ENCODE assay signal across 8 cellular contexts in the genomic region with DNA sequence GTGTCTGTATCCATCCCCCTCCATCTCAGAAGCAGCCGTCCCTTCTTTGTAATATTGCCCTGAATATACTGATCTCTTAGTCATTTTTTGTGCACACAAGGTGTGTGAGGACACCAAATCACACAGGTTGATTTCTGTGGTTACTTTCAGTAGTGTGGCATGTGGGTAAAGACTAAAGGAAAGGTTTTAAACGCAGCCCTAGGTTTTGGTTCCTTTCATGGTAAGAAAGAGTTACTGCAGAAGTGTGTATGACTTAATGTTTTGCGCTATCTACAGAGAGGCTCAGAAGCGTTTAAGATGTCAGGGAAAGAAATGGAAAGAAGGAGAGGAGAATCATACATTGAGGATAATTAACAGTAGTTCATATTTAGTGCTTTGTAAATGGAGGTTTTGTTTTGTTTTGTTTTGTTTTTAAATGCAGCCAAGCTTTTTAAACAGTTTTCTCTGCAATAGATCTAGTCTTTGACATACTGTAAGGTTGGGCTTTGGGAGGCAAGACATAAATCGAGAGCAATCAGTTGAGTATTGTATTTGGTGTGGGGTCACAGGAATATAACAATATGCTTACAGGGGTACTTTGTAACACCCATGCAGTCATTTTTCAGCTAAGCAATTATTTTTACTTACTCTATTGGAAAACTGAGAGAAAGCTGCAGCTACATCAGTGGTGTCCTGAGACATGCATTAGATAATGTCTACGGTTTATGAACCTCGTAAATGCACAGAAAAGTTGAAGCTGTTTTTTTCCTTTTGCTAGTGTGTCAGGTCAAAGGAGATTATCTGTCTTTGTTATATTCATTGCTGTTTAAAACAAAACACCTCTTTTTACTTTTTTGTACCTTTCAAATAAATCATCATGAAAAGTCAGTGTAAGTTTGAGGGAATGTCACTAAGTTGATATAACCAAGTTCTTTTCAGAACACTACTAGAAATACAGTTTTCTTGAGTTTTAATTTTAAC. TPM values are rescaled to one million over a fixed set of nuclear protein-coding genes. Genes with fewer than 3 reads are reported as not detected.
DNase-seq lines count a peak whose midpoint lies in the region; ATAC-seq and TF ChIP-seq lines count a peak whose summit lies in the region.

No MANE protein-coding gene starts in this region.

- TF ChIP-seq POLR2A in suprapubic skin (IDR thresholded peaks at IDR 0.05), result no peak

- H3K36me3 ChIP-seq in SJCRH30 (no peaks in the 10 kb centered on the region), suprapubic skin (no peaks in the 10 kb centered on the region)

- H3K4me3 ChIP-seq in SJCRH30 (peak overlapping the region; percentile 100; the same call in 1 of the 2 replicates), iPS-11a (ENCODE audit: low read depth, low read length) (peak overlapping the region; percentile 84), suprapubic skin (peak overlapping the region; percentile 93)

- H3K9me3 ChIP-seq in SJCRH30 (replicated peaks) (no peaks in the 10 kb centered on the region), suprapubic skin (no peaks in the 10 kb centered on the region)

- H3K4me3 Mint-ChIP-seq in activated CD8-positive, alpha-beta memory T cell treated with anti-CD3 and anti-CD28 coated beads, Interleukin-2, amount 10 ng/mL, durations not matched to agents 7 days and 5 days, result peak overlapping the region; percentile 55

- H3K27ac ChIP-seq in SJCRH30, result no peak overlapping the region
- H3K27ac ChIP-seq in suprapubic skin, result no peak overlapping the region

- peaks cover 45% of the 10 kb centered on the region for H3K27me3 Mint-ChIP-seq in activated CD8-positive, alpha-beta memory T cell treated with anti-CD3 and anti-CD28 coated beads, Interleukin-2, amount 10 ng/mL, durations not matched to agents 7 days and 5 days

- no peaks in the 10 kb centered on the region for H3K36me3 Mint-ChIP-seq in activated CD8-positive, alpha-beta memory T cell treated with anti-CD3 and anti-CD28 coated beads, Interleukin-2, amount 10 ng/mL, durations not matched to agents 7 days and 5 days

- TF ChIP-seq EP300 in suprapubic skin (IDR thresholded peaks at IDR 0.05), result no peak

- DNase-seq in activated CD8-positive, alpha-beta memory T cell treated with anti-CD3 and anti-CD28 coated beads, Interleukin-2, amount 10 ng/mL, durations not matched to agents 7 days and 5 days, result no peak
- no peak for DNase-seq in activated CD8-positive, alpha-beta memory T cell treated with anti-CD3 and anti-CD28 coated beads, Interleukin-2, amount 50 U/mL, for 48 hours
- DNase-seq in SJCRH30, result no peak
- DNase-seq in suprapubic skin (ENCODE audit: low spot score in 2 of 2), result no peak
- DNase-seq in NOMO-1 treated with DMSO at 0.1 percent for 48 hours (lab: John Stamatoyannopoulos, UW; ENCODE audit: unreplicated experiment), result no peak
- no peak for DNase-seq in NCI-H2081 (lab: John Stamatoyannopoulos, UW)

- H3K4me1 Mint-ChIP-seq in activated CD8-positive, alpha-beta memory T cell treated with anti-CD3 and anti-CD28 coated beads, Interleukin-2, amount 10 ng/mL, durations not matched to agents 7 days and 5 days, result peaks cover 17% of the 10 kb centered on the region

- TF ChIP-seq CTCF in suprapubic skin (IDR thresholded peaks at IDR 0.05), result no peak

- H3K4me1 ChIP-seq in SJCRH30, result no peaks in the 10 kb centered on the region
- H3K4me1 ChIP-seq in suprapubic skin, result peaks cover 29% of the 10 kb centered on the region

- ATAC-seq in activated CD8-positive, alpha-beta memory T cell treated with anti-CD3 and anti-CD28 coated beads, Interleukin-2, amount 10 ng/mL, durations not matched to agents 7 days and 5 days, result no peak
- ATAC-seq in HG03460 (IDR thresholded peaks at IDR 0.05; ENCODE audit: unreplicated experiment), result no peak

- H3K27ac Mint-ChIP-seq in activated CD8-positive, alpha-beta memory T cell treated with anti-CD3 and anti-CD28 coated beads, Interleukin-2, amount 10 ng/mL, durations not matched to agents 7 days and 5 days, result no peak overlapping the region

- WGBS in suprapubic skin, result 57% methylated on average over 7 of the region's 7 CpGs

- no peaks in the 10 kb centered on the region for H3K27me3 ChIP-seq in SJCRH30
- H3K27me3 ChIP-seq in suprapubic skin, result peaks cover 22% of the 10 kb centered on the region

- CTCF ChIA-PET in activated CD8-positive, alpha-beta memory T cell treated with anti-CD3 and anti-CD28 coated beads, Interleukin-2, amount 10 ng/mL, durations not matched to agents 7 days and 5 days (lab: Charles Lee), result interaction anchor here (1.8 kb wide), 1 partner anchor 16 kb away, joined by 6 read pairs; no protein-coding TSS in a partner anchor

- no peaks in the 10 kb centered on the region for H3K9me3 Mint-ChIP-seq in activated CD8-positive, alpha-beta memory T cell treated with anti-CD3 and anti-CD28 coated beads, Interleukin-2, amount 10 ng/mL, durations not matched to agents 7 days and 5 days (ENCODE audit: low read depth)

RNA-seq across cellular contexts. Expression of gene NBEA, which starts 1.9 kb away (rescaled TPM):
- under 1 TPM; 0.12 to 0.23 TPM for total RNA-seq in activated CD8-positive, alpha-beta memory T cell treated with anti-CD3 and anti-CD28 coated beads, Interleukin-2, amount 10 ng/mL, durations not matched to agents 7 days and 5 days
- total RNA-seq in SJCRH30 (2014; rRNA removed; shearing (Covaris generic)), result 4.7 and 5.3 TPM in 2 replicates
- total RNA-seq in suprapubic skin, result 1 to 10 TPM; 3.1 to 9.7 (median 4.1) TPM
